In genomic region chr19:3636506-3636905, GRCh38 we compare ENCODE assay signal across 6 cellular contexts. TPM values are rescaled to one million over a fixed set of nuclear protein-coding genes. Genes with fewer than 3 reads are reported as not detected.
"Had no signal": no experiment of that assay in that cellular context is flagged by ENCODE, and none has a peak within 500 bp of the region (broad histone marks: within the 10 kb centered on the region; RNA-seq: fewer than 3 reads in every experiment).

No MANE protein-coding gene starts in this region.

- H3K4me1 Mint-ChIP-seq: IgD-negative memory B cell had no signal

- DNase-seq: IMR-90, KBM-7 had no signal

- H3K27ac Mint-ChIP-seq: IgD-negative memory B cell had no signal

- H3K4me3 ChIP-seq: K562 had no signal

- H3K27me3 Mint-ChIP-seq: IgD-negative memory B cell had no signal

- H3K27ac ChIP-seq: HL-60 had no signal

- ATAC-seq: HepG2, K562 had no signal

- H3K9me3 Mint-ChIP-seq: IgD-negative memory B cell had no signal

- H3K4me3 Mint-ChIP-seq: IgD-negative memory B cell had no signal

RNA-seq across cellular contexts. Expression of gene GIPC3, which starts 51.2 kb away (rescaled TPM):
- polyA plus RNA-seq: IgD-negative memory B cell had no signal
